ENCODE assay signal across 4 cellular contexts in genomic region chr5:747303-747844, GRCh38. TPM values are rescaled to one million over a fixed set of nuclear protein-coding genes. Genes with fewer than 3 reads are reported as not detected.
"Had no signal": no experiment of that assay in that cellular context is flagged by ENCODE, and none has a peak within 500 bp of the region (broad histone marks: within the 10 kb centered on the region; RNA-seq: fewer than 3 reads in every experiment).

No MANE protein-coding gene starts in this region.

RNA-seq across cellular contexts. Expression of gene ZDHHC11B, which starts 37.2 kb away (rescaled TPM):
- total RNA-seq: LHCN-M2, MCF 10A had no signal
- polyA plus RNA-seq: SK-N-SH had no signal

RNA-seq across cellular contexts. Expression of gene TPPP, which starts 54.2 kb away (rescaled TPM):
- total RNA-seq: LHCN-M2, OCI-LY7 had no signal
